Comparison of ENCODE assay signal across 9 cellular contexts in genomic region chr1:234486858-234487830, GRCh38. TPM values are rescaled to one million over a fixed set of nuclear protein-coding genes. Genes with fewer than 3 reads are reported as not detected.
DNase-seq lines count a peak whose midpoint lies in the region; ATAC-seq, FAIRE-seq and TF ChIP-seq lines count a peak whose summit lies in the region.
"Had no signal": no experiment of that assay in that cellular context is flagged by ENCODE, and none has a peak within 500 bp of the region (broad histone marks: within the 10 kb centered on the region; RNA-seq: fewer than 3 reads in every experiment).

No MANE protein-coding gene starts in this region.

- WGBS in HepG2 (ENCODE audit: low lambda C conversion rate), result 9% methylated on average over 12 of the region's 12 CpGs

- FAIRE-seq in bronchial epithelial cell (lab: Jason Lieb, UNC), result no peak
- peak; percentile 90 for FAIRE-seq in HepG2 (lab: Jason Lieb, UNC)

- no peaks in the 10 kb centered on the region for H3K36me3 ChIP-seq in BLaER1
- H3K36me3 ChIP-seq in OCI-LY3 (replicated peaks; ENCODE audit: low read depth, low read length), result no peaks in the 10 kb centered on the region
- H3K36me3 ChIP-seq in bronchial epithelial cell (ENCODE audit: control insufficient read depth, insufficient read depth, low read length), result no peaks in the 10 kb centered on the region
- no peaks in the 10 kb centered on the region for H3K36me3 ChIP-seq in HepG2 (replicated peaks in 1 of 2; ENCODE audit: control insufficient read depth in 1 of 2, insufficient read depth in 2 of 2, low read length in 2 of 2)

- BruUV-seq in HepG2 (replicated peaks; lab: Mats Ljungman, UMichigan), result no TSS peak

- DNase-seq in GM20000 (ENCODE audit: low spot score) (peak; percentile 45), bronchial epithelial cell (ENCODE audit: low read depth) (peak; percentile 76), HepG2 (ENCODE audit: low spot score) (peak; percentile 77), type B pancreatic cell (ENCODE audit: extremely low spot score, unreplicated experiment) (no peak)

- H3K4me3 ChIP-seq in BLaER1 (no peak overlapping the region), OCI-LY3 (ENCODE audit: low read length) (peak overlapping the region; percentile 55), bronchial epithelial cell (ENCODE audit: low read depth, low read length) (no peak overlapping the region), HepG2 (replicated peaks in 1 of 3; ENCODE audit: insufficient read depth in 1 of 3, low read depth in 2 of 3, low read length in 3 of 3) (peak overlapping the region in 2 of 3 experiments; percentile 27 to 40; a peak in 1 of 6 replicates)
- H3K4me3 ChIP-seq: skin epidermis had no signal

- peak overlapping the region; percentile 56 for H3K4me3 Mint-ChIP-seq in type B pancreatic cell

- TF ChIP-seq POLR2A in HepG2 (IDR thresholded peaks at IDR 0.05; ENCODE audit: insufficient read depth in 1 of 2, low read depth in 2 of 2, low read length in 2 of 2), result no peak

- peak; percentile 91 for ATAC-seq in HepG2
- ATAC-seq in GM21786 (IDR thresholded peaks at IDR 0.05; ENCODE audit: unreplicated experiment), result no peak
- no peak for ATAC-seq in HG02759 (IDR thresholded peaks at IDR 0.05; ENCODE audit: unreplicated experiment)

- H3K9ac ChIP-seq in BLaER1, result peak overlapping the region; percentile 52; the same call in 1 of the 2 replicates
- peak overlapping the region; percentile 22 for H3K9ac ChIP-seq in OCI-LY3 (ENCODE audit: low read length)
- H3K9ac ChIP-seq in HepG2 (ENCODE audit: insufficient read depth, low read depth, low read length), result peak overlapping the region; percentile 9; the same call in 1 of the 2 replicates

- TF ChIP-seq RAD21 in HepG2 (CRISPR knock-in tag; IDR thresholded peaks at IDR 0.05), result peak; percentile 76

- intact Hi-C loops in HepG2 (cut with micrococcal nuclease; ENCODE audit: unreplicated experiment), result loop anchor here (10.0 kb wide), 1 partner anchor 928 kb away; no protein-coding TSS in a partner anchor

- H3K36me3 Mint-ChIP-seq in type B pancreatic cell, result no peaks in the 10 kb centered on the region

- TF ChIP-seq EP300 in HepG2 (IDR thresholded peaks at IDR 0.05; ENCODE audit: low read depth in 2 of 2, low read length in 2 of 2) (no peak), HepG2 (CRISPR knock-in tag; IDR thresholded peaks at IDR 0.05; ENCODE audit: borderline replicate concordance) (no peak)

- peak overlapping the region; percentile 52 for H3K27ac ChIP-seq in BLaER1
- peak overlapping the region; percentile 65 for H3K27ac ChIP-seq in OCI-LY3 (ENCODE audit: low read length)
- H3K27ac ChIP-seq in HepG2 (ENCODE audit: extremely low read length, insufficient read depth, low read length), result no peak overlapping the region

- H4K20me1 ChIP-seq in BLaER1, result no peaks in the 10 kb centered on the region
- H4K20me1 ChIP-seq in OCI-LY3 (ENCODE audit: insufficient read depth, low read length), result no peaks in the 10 kb centered on the region
- no peaks in the 10 kb centered on the region for H4K20me1 ChIP-seq in HepG2 (ENCODE audit: insufficient read depth, low read length)

- H3K4me2 ChIP-seq in BLaER1 (peak overlapping the region; percentile 74), OCI-LY3 (ENCODE audit: low read length) (peak overlapping the region; percentile 80), HepG2 (ENCODE audit: low read depth, low read length) (peak overlapping the region; percentile 72)

- H3K27me3 ChIP-seq in BLaER1 (no peaks in the 10 kb centered on the region), OCI-LY3 (ENCODE audit: low read depth, low read length) (peaks cover 52% of the 10 kb centered on the region), bronchial epithelial cell (ENCODE audit: control insufficient read depth, insufficient read depth, low read length) (no peaks in the 10 kb centered on the region), HepG2 (ENCODE audit: control insufficient read depth in 1 of 2, insufficient read depth in 2 of 2, low read length in 2 of 2) (0 out of 5 replicates have a peak, but pooled peaks cover 1 to 7% of the 10 kb centered on the region in 2 experiments)

- H3K27me3 Mint-ChIP-seq in type B pancreatic cell, result peaks cover 11% of the 10 kb centered on the region

- H3K79me2 ChIP-seq in OCI-LY3 (ENCODE audit: low read length) (no peaks in the 10 kb centered on the region), HepG2 (ENCODE audit: insufficient read depth, low read length) (no peaks in the 10 kb centered on the region)

- no peaks in the 10 kb centered on the region for H3K9me3 Mint-ChIP-seq in type B pancreatic cell

- in situ Hi-C loops in HepG2 (cut with HindIII; ENCODE audit: extremely low pct_ligation_motif_present, low pct_unique_long_range_greater_than_20kb), result no loop called here

- no peaks in the 10 kb centered on the region for H3K9me3 ChIP-seq in BLaER1
- H3K9me3 ChIP-seq in OCI-LY3 (ENCODE audit: insufficient read depth, low read length), result no peaks in the 10 kb centered on the region
- H3K9me3 ChIP-seq in HepG2 (ENCODE audit: low read length), result no peaks in the 10 kb centered on the region

- peak overlapping the region; percentile 15 for H3K27ac Mint-ChIP-seq in type B pancreatic cell

- POLR2A ChIA-PET in HepG2 (lab: Yijun Ruan, JAX), result interaction anchor here (0.9 to 1.8 kb wide), 8 partner anchors 8 to 596 kb away, joined by 3 to 11 read pairs (median 4); partner anchors contain the start of genes IRF2BP2 and TARBP1

- H2AFZ ChIP-seq in OCI-LY3 (ENCODE audit: low read depth, low read length), result no peak overlapping the region
- peak overlapping the region; percentile 67 for H2AFZ ChIP-seq in HepG2 (ENCODE audit: low read length)

- peak; percentile 43 for TF ChIP-seq CTCF in GM20000 (IDR thresholded peaks at IDR 0.05; ENCODE audit: extremely low read depth, missing control alignments)
- TF ChIP-seq CTCF in OCI-LY3 (IDR thresholded peaks at IDR 0.05; ENCODE audit: low read depth, low read length), result peak; percentile 98
- peak; percentile 69 for TF ChIP-seq CTCF in bronchial epithelial cell (IDR thresholded peaks at IDR 0.05; ENCODE audit: insufficient read depth, low read length, severe bottlenecking)
- TF ChIP-seq CTCF in HepG2 (CRISPR knock-in tag; IDR thresholded peaks at IDR 0.05), result peak; percentile 91
- peak; percentile 70 for TF ChIP-seq CTCF in type B pancreatic cell (conservative IDR thresholded peaks at IDR 0.05)

- CTCF ChIA-PET in HepG2 (lab: Yijun Ruan, JAX; ENCODE audit: low intra/inter-chr PET ratio, low total read pairs), result no interaction called here

- peaks cover 36% of the 10 kb centered on the region for H3K4me1 Mint-ChIP-seq in type B pancreatic cell (ENCODE audit: unreplicated experiment)

- H3K4me1 ChIP-seq in BLaER1 (peaks cover 57% of the 10 kb centered on the region), OCI-LY3 (ENCODE audit: low read length) (peaks cover 35% of the 10 kb centered on the region), HepG2 (ENCODE audit: insufficient read depth, low read length) (peaks cover 26% of the 10 kb centered on the region)

TF ChIP-seq in HepG2, 621 proteins besides CTCF, POLR2A, EP300 and RAD21 (continues in another document):
- no peak for TF ChIP-seq MXD1 (CRISPR knock-in tag; IDR thresholded peaks at IDR 0.05)
- TF ChIP-seq ZNF792 (CRISPR knock-in tag; IDR thresholded peaks at IDR 0.05), result no peak
- TF ChIP-seq MATR3 (CRISPR knock-in tag; IDR thresholded peaks at IDR 0.05), result no peak
- 0 out of 2 replicates have a peak, but pooled peaks have one; percentile 45 for TF ChIP-seq RCOR2 (CRISPR knock-in tag; IDR thresholded peaks at IDR 0.05)
- no peak for TF ChIP-seq BRCA1 (CRISPR knock-in tag; IDR thresholded peaks at IDR 0.05)

RNA-seq across cellular contexts. Expression of gene TARBP1, which starts 8.2 kb away (rescaled TPM):
- 9.1 and 15.0 TPM in 2 replicates for total RNA-seq in bronchial epithelial cell
- total RNA-seq in HepG2 (2016; rRNA removed; fragmentation: Illumina TruSeq; extraction: Trizol), result 31.0 and 37.7 TPM in 2 replicates
- 8.0 and 10.9 TPM in 2 replicates for total RNA-seq in HepG2 (2016; cell fraction: cytosol; rRNA removed; fragmentation: Illumina TruSeq; extraction: Trizol; ENCODE audit: low read depth)
- 33.0 and 39.2 TPM in 2 replicates for total RNA-seq in HepG2 (2016; cell fraction: insoluble cytoplasmic fraction; rRNA removed; fragmentation: Illumina TruSeq; extraction: Trizol)
- total RNA-seq in HepG2 (2016; cell fraction: membrane; rRNA removed; fragmentation: Illumina TruSeq; extraction: Trizol), result 9.9 and 14.5 TPM in 2 replicates
- 49.3 and 51.0 TPM in 2 replicates for total RNA-seq in HepG2 (2016; cell fraction: nucleus; rRNA removed; fragmentation: Illumina TruSeq; extraction: Trizol)
- 58.7 and 67.0 TPM in 2 replicates for polyA plus RNA-seq in HepG2 (2011; rRNA removed)
- polyA plus RNA-seq in HepG2 (2011; cell fraction: cytosol; rRNA removed), result 15.2 and 18.3 TPM in 2 replicates
- 127 and 145 TPM in 2 replicates for polyA plus RNA-seq in HepG2 (2011; cell fraction: nucleus; rRNA removed)
- polyA plus RNA-seq in HepG2 (2012), result 31.2 and 34.3 TPM in 2 replicates
- 1.00 and 1.2 TPM in 2 replicates for polyA plus RNA-seq in HepG2 (2016; cell fraction: cytosol; fragmentation: Illumina TruSeq; extraction: Trizol; ENCODE audit: low read depth)
- 26.8 and 27.3 TPM in 2 replicates for polyA plus RNA-seq in HepG2 (2016; cell fraction: insoluble cytoplasmic fraction; fragmentation: Illumina TruSeq; extraction: Trizol; ENCODE audit: low read depth)
- 3.6 and 4.1 TPM in 2 replicates for polyA plus RNA-seq in HepG2 (2016; cell fraction: membrane; fragmentation: Illumina TruSeq; extraction: Trizol; ENCODE audit: low read depth)
- 121 and 134 TPM in 2 replicates for polyA plus RNA-seq in HepG2 (2016; cell fraction: nucleus; fragmentation: Illumina TruSeq; extraction: Trizol; ENCODE audit: insufficient read depth, low read depth)
- polyA minus RNA-seq in HepG2 (2011; rRNA and poly(A)+ RNA removed; ENCODE audit: low replicate concordance), result 15.4 and 29.8 TPM in 2 replicates
- polyA minus RNA-seq in HepG2 (2011; cell fraction: cytosol; rRNA and poly(A)+ RNA removed), result 10.9 and 11.5 TPM in 2 replicates
- polyA minus RNA-seq in HepG2 (2011; cell fraction: nucleus; rRNA and poly(A)+ RNA removed), result 73.5 and 78.7 TPM in 2 replicates
- total RNA-seq in type B pancreatic cell (ENCODE audit: low replicate concordance), result 22.2 and 38.1 TPM in 2 replicates

Comparison
In these comparisons a context has a peak if more than half of its experiments do, and no peak if none do; other contexts are left out.
1. H3K4me3 ChIP-seq: peak in OCI-LY3 (single experiment) and HepG2 (2 of 3); none in BLaER1 (single experiment) and bronchial epithelial cell (single experiment).
2. CTCF ChIP-seq: peak in every context shown above with its lines; median percentile 98 in OCI-LY3; 91 in HepG2; 70 in type B pancreatic cell; 69 in bronchial epithelial cell; 43 in GM20000.
3. Peak in every context shown above with its lines, with median percentiles within 50 percentile points of each other: H3K4me2 ChIP-seq and H3K9ac ChIP-seq.